Comparison of ENCODE assay signal across 23 cellular contexts in genomic region chr4:182370491-182370890, GRCh38.
"Had no signal": no experiment of that assay in that cellular context is flagged by ENCODE, and none has a peak within 500 bp of the region (broad histone marks: within the 10 kb centered on the region; RNA-seq: fewer than 3 reads in every experiment).

No MANE protein-coding gene starts in this region.

- H3K27me3 Mint-ChIP-seq: dendritic cell treated with granulocyte-macrophage colony-stimulating factor and Interleukin-4, amounts not matched to agents 40 ng/mL and 50 ng/mL, for 4 days; memory B cell; natural killer cell treated with Interleukin-12 subunit alpha and Interleukin-12 subunit beta and Interleukin-15 and Interleukin-18, amount 100 ng/mL, for 72 hours; progenitor cell of endocrine pancreas had no signal

- H3K4me3 Mint-ChIP-seq: dendritic cell treated with granulocyte-macrophage colony-stimulating factor and Interleukin-4, amounts not matched to agents 40 ng/mL and 50 ng/mL, for 4 days; memory B cell; natural killer cell treated with Interleukin-12 subunit alpha and Interleukin-12 subunit beta and Interleukin-15 and Interleukin-18, amount 100 ng/mL, for 72 hours; neural progenitor cell; stimulated activated effector memory CD8-positive, alpha-beta T cell treated with anti-CD3 and anti-CD28 coated beads, Interleukin-12 subunit alpha, Interleukin-12 subunit beta, amount 100 ng/mL, for 72 hours; stimulated activated naive CD8-positive, alpha-beta T cell treated with anti-CD3 and anti-CD28 coated beads, Interleukin-15, Interleukin-2, amounts not matched to agents 100 ng/mL and 50 ng/mL, for 24 hours had no signal

- H3K27me3 ChIP-seq: esophagus squamous epithelium, neural progenitor cell, ovary, tibial artery, upper lobe of left lung, uterus had no signal

- H3K36me3 Mint-ChIP-seq: memory B cell; natural killer cell treated with Interleukin-12 subunit alpha and Interleukin-12 subunit beta and Interleukin-15 and Interleukin-18, amount 100 ng/mL, for 72 hours; stimulated activated effector memory CD8-positive, alpha-beta T cell treated with anti-CD3 and anti-CD28 coated beads, Interleukin-12 subunit alpha, Interleukin-12 subunit beta, amount 100 ng/mL, for 72 hours had no signal

- H2AFZ ChIP-seq: neural progenitor cell had no signal

- H3K4me1 ChIP-seq: esophagus squamous epithelium, heart right ventricle, tibial artery, upper lobe of left lung, uterus had no signal

- H3K4me2 ChIP-seq: neural progenitor cell had no signal

- FAIRE-seq: colon, frontal cortex had no signal

- H3K4me1 Mint-ChIP-seq: memory B cell; stimulated activated effector memory CD8-positive, alpha-beta T cell treated with anti-CD3 and anti-CD28 coated beads, Interleukin-12 subunit alpha, Interleukin-12 subunit beta, amount 100 ng/mL, for 72 hours had no signal

- H3K9me3 Mint-ChIP-seq: dendritic cell treated with granulocyte-macrophage colony-stimulating factor and Interleukin-4, amounts not matched to agents 40 ng/mL and 50 ng/mL, for 4 days; neural progenitor cell; stimulated activated naive CD8-positive, alpha-beta T cell treated with anti-CD3 and anti-CD28 coated beads, Interleukin-15, Interleukin-2, amounts not matched to agents 100 ng/mL and 50 ng/mL, for 24 hours had no signal

- H3K9ac ChIP-seq: neural progenitor cell had no signal

- H3K36me3 ChIP-seq: esophagus squamous epithelium, heart right ventricle, neural progenitor cell, ovary, tibial artery, upper lobe of left lung, uterus had no signal

- ATAC-seq: heart right ventricle; left lobe of liver; natural killer cell treated with Interleukin-12 subunit alpha and Interleukin-12 subunit beta and Interleukin-15 and Interleukin-18, amount 100 ng/mL, for 72 hours; right cardiac atrium; stimulated activated effector memory CD8-positive, alpha-beta T cell treated with anti-CD3 and anti-CD28 coated beads, Interleukin-12 subunit alpha, Interleukin-12 subunit beta, amount 100 ng/mL, for 72 hours had no signal

- H3K4me3 ChIP-seq: esophagus squamous epithelium, heart right ventricle, neural progenitor cell, ovary, tibial artery, upper lobe of left lung, uterus had no signal

- H3K27ac Mint-ChIP-seq: dendritic cell treated with granulocyte-macrophage colony-stimulating factor and Interleukin-4, amounts not matched to agents 40 ng/mL and 50 ng/mL, for 4 days; memory B cell; natural killer cell treated with Interleukin-12 subunit alpha and Interleukin-12 subunit beta and Interleukin-15 and Interleukin-18, amount 100 ng/mL, for 72 hours; neural progenitor cell; progenitor cell of endocrine pancreas; stimulated activated effector memory CD8-positive, alpha-beta T cell treated with anti-CD3 and anti-CD28 coated beads, Interleukin-12 subunit alpha, Interleukin-12 subunit beta, amount 100 ng/mL, for 72 hours; stimulated activated naive CD8-positive, alpha-beta T cell treated with anti-CD3 and anti-CD28 coated beads, Interleukin-15, Interleukin-2, amounts not matched to agents 100 ng/mL and 50 ng/mL, for 24 hours had no signal

- H3K27ac ChIP-seq: esophagus squamous epithelium, heart right ventricle, neural progenitor cell, ovary, tibial artery, upper lobe of left lung, uterus had no signal

- DNase-seq: esophagus squamous epithelium; heart right ventricle; hypothalamus; islet precursor cell; midbrain; nucleus accumbens; ovary; right cardiac atrium; stimulated activated CD4-positive, alpha-beta T cell treated with anti-CD3 and anti-CD28 coated beads, Interleukin-4, amount 100 ng/mL, for 1 hour; stimulated activated CD8-positive, alpha-beta memory T cell treated with anti-CD3 and anti-CD28 coated beads, Interleukin-4, amount 100 ng/mL, for 48 hours; tibial artery; upper lobe of left lung; uterus had no signal

- H3K9me3 ChIP-seq: esophagus squamous epithelium, heart right ventricle, ovary, tibial artery, upper lobe of left lung, uterus had no signal
